Comparison of ENCODE assay signal across 17 cellular contexts in genomic region chr13:40017662-40018262, GRCh38.
A peak's percentile ranks its signal among the peaks of the same experiment; 100 is the strongest.
DNase-seq lines count a peak whose midpoint lies in the region; ATAC-seq, FAIRE-seq and TF ChIP-seq lines count a peak whose summit lies in the region.
"Had no signal": no experiment of that assay in that cellular context is flagged by ENCODE, and none has a peak within 500 bp of the region (broad histone marks: within the 10 kb centered on the region; RNA-seq: fewer than 3 reads in every experiment).

No MANE protein-coding gene starts in this region.

- CTCF ChIA-PET in H1 (lab: Charles Lee; ENCODE audit: partially characterized antibody): interaction anchor here (0.5 to 2.8 kb wide), 12 partner anchors 11 to 828 kb away, joined by 3 to 12 read pairs (median 3); no protein-coding TSS in a partner anchor

- TF ChIP-seq EP300 in H1 (IDR thresholded peaks at IDR 0.05; ENCODE audit: borderline replicate concordance in 1 of 2, low read depth in 2 of 2, low read length in 2 of 2): no peak

- H2BK5ac ChIP-seq in H1 (ENCODE audit: low read depth, low read length): no peak overlapping the region

- H3K27ac Mint-ChIP-seq in GM23338: 0 out of 2 replicates have a peak overlapping the region, but pooled peaks have one; percentile 19
- H3K27ac Mint-ChIP-seq: CD14-positive monocyte; CD8-positive, alpha-beta T cell had no signal

- H3K9ac ChIP-seq in OCI-LY1 (ENCODE audit: low read length): no peak overlapping the region
- H3K9ac ChIP-seq in H1 (replicated peaks in 1 of 4; ENCODE audit: extremely low read depth in 1 of 4, low read depth in 3 of 4, low read length in 3 of 4): no peak overlapping the region

- no peak overlapping the region for H3K4me3 Mint-ChIP-seq in GM23338
- H3K4me3 Mint-ChIP-seq: CD14-positive monocyte; CD8-positive, alpha-beta T cell had no signal

- H3K18ac ChIP-seq in H1 (ENCODE audit: extremely low read depth, low read length): no peak overlapping the region

- no peak overlapping the region for H2AK5ac ChIP-seq in H1 (ENCODE audit: low read depth, low read length)

- H3K79me1 ChIP-seq in H1 (ENCODE audit: low read depth, low read length): no peaks in the 10 kb centered on the region

- H4K20me1 ChIP-seq in GM23338 (replicated peaks; ENCODE audit: insufficient read depth) (no peaks in the 10 kb centered on the region), OCI-LY1 (ENCODE audit: insufficient read depth, low read length) (no peaks in the 10 kb centered on the region), H1 (replicated peaks in 1 of 2; ENCODE audit: control insufficient read depth in 1 of 2, insufficient read depth in 2 of 2, low read length in 2 of 2) (no peaks in the 10 kb centered on the region)

- H2BK12ac ChIP-seq in H1 (ENCODE audit: low read depth, low read length): no peak overlapping the region

- no peak for TF ChIP-seq POLR2A in H1 (IDR thresholded peaks at IDR 0.05; ENCODE audit: control extremely low read depth in 1 of 2, low read depth in 2 of 2, low read length in 2 of 2)

- H4K8ac ChIP-seq in H1 (ENCODE audit: extremely low read depth, insufficient read depth, low read length): no peak overlapping the region

- no peaks in the 10 kb centered on the region; the same call in 2 of the 3 replicates for H3K9me3 Mint-ChIP-seq in GM23338
- H3K9me3 Mint-ChIP-seq: CD8-positive, alpha-beta T cell had no signal

- H3F3A ChIP-seq in GM23338 (replicated peaks; ENCODE audit: low read depth) (no peaks in the 10 kb centered on the region), OCI-LY1 (ENCODE audit: insufficient read depth, low read length) (no peaks in the 10 kb centered on the region)

- H2BK20ac ChIP-seq in H1 (ENCODE audit: low read length): no peak overlapping the region

- H3K4ac ChIP-seq in H1 (replicated peaks; ENCODE audit: insufficient read length, low read depth, low read length): no peak overlapping the region

- H3K36me3 Mint-ChIP-seq in GM23338 (ENCODE audit: low read depth): no peaks in the 10 kb centered on the region
- H3K36me3 Mint-ChIP-seq: CD14-positive monocyte; CD8-positive, alpha-beta T cell had no signal

- no peaks in the 10 kb centered on the region for H3K79me2 ChIP-seq in GM23338 (replicated peaks; ENCODE audit: insufficient read depth)
- no peaks in the 10 kb centered on the region for H3K79me2 ChIP-seq in OCI-LY1 (ENCODE audit: insufficient read depth, low read length)
- no peaks in the 10 kb centered on the region for H3K79me2 ChIP-seq in H1 (ENCODE audit: control insufficient read depth in 1 of 2, insufficient read depth in 2 of 2, low read length in 2 of 2)

- no peaks in the 10 kb centered on the region for H3K4me1 ChIP-seq in GM23338 (ENCODE audit: insufficient read depth)
- H3K4me1 ChIP-seq in OCI-LY1 (ENCODE audit: insufficient read depth, low read length, severe bottlenecking): no peaks in the 10 kb centered on the region
- H3K4me1 ChIP-seq in H1 (replicated peaks in 1 of 4; ENCODE audit: control insufficient read depth in 3 of 4, insufficient read depth in 4 of 4, low read length in 3 of 4): no peaks in the 10 kb centered on the region; a peak in 1 of 7 replicates

- TF ChIP-seq CTCF in GM23338 (conservative IDR thresholded peaks at IDR 0.05; ENCODE audit: low read depth in 2 of 2) (peak in 1 of 2 experiments; percentile 39; a peak in 2 of 4 replicates), OCI-LY1 (IDR thresholded peaks at IDR 0.05; ENCODE audit: low read length) (peak; percentile 26; the same call in 1 of the 2 replicates), H1 (IDR thresholded peaks at IDR 0.05; ENCODE audit: control extremely low read depth in 1 of 3, insufficient read depth in 1 of 3, low read depth in 1 of 3, low read length in 3 of 3) (peak in 2 of 3 experiments; percentile 9 to 29; a peak in 2 of 4 replicates), GM13977 (IDR thresholded peaks at IDR 0.05; ENCODE audit: extremely low read depth, insufficient read depth, missing control alignments) (no peak)

- no peaks in the 10 kb centered on the region for H3K27me3 ChIP-seq in GM23338 (ENCODE audit: insufficient read depth)
- H3K27me3 ChIP-seq in OCI-LY1 (ENCODE audit: insufficient read depth, low read length): no peaks in the 10 kb centered on the region
- no peaks in the 10 kb centered on the region for H3K27me3 ChIP-seq in H1 (replicated peaks in 1 of 4; ENCODE audit: control insufficient read depth in 3 of 4, extremely low read depth in 1 of 4, insufficient read depth in 3 of 4, low read length in 3 of 4)

- no peak overlapping the region for H3K23ac ChIP-seq in H1 (ENCODE audit: insufficient read length)

- peak; percentile 83 for ATAC-seq in GM23338
- no peak for ATAC-seq in GM19452 (IDR thresholded peaks at IDR 0.05; ENCODE audit: unreplicated experiment)
- ATAC-seq in HG03159 (IDR thresholded peaks at IDR 0.05; ENCODE audit: unreplicated experiment): no peak
- ATAC-seq: CD8-positive, alpha-beta T cell had no signal

- H4K91ac ChIP-seq in H1 (replicated peaks; ENCODE audit: insufficient read length, low read length): no peak overlapping the region

- no peak for FAIRE-seq in H1 (lab: Jason Lieb, UNC)
- FAIRE-seq: GM12892, GM19239, H54 had no signal

- H2BK120ac ChIP-seq in H1 (replicated peaks; ENCODE audit: low read depth, low read length): no peak overlapping the region

- POLR2A ChIA-PET in H1 (lab: Charles Lee; ENCODE audit: partially characterized antibody): interaction anchor here (0.6 to 0.8 kb wide), 2 partner anchors 192 to 425 kb away, joined by 3 to 4 read pairs; no protein-coding TSS in a partner anchor

- H3K27ac ChIP-seq in GM23338 (ENCODE audit: low read depth): no peak overlapping the region
- no peak overlapping the region for H3K27ac ChIP-seq in OCI-LY1 (ENCODE audit: low read depth, low read length, poor library complexity, severe bottlenecking)
- H3K27ac ChIP-seq in H1 (ENCODE audit: low read depth, low read length): no peak overlapping the region
- H3K27ac ChIP-seq: 22Rv1 had no signal

- 58% methylated on average over 6 of the region's 6 CpGs; no CpG with 5 or more reads in 1 of the 2 experiments for WGBS in H1 (ENCODE audit: extremely low coverage in 1 of 2, insufficient coverage in 1 of 2, insufficient read length in 1 of 2, insufficient replicate concordance in 2 of 2, low coverage in 1 of 2, low lambda C conversion rate in 2 of 2, missing lambda C conversion rate in 1 of 2), 2 experiments

- H4K5ac ChIP-seq in H1 (ENCODE audit: insufficient read length, low read depth, low read length): no peak overlapping the region

- H3K4me2 ChIP-seq in GM23338 (no peak overlapping the region), OCI-LY1 (ENCODE audit: low read length) (no peak overlapping the region), H1 (ENCODE audit: insufficient read depth in 1 of 2, low read depth in 2 of 2, low read length in 2 of 2) (no peak overlapping the region)

- peak in 1 of 2 experiments; percentile 31; a peak in 1 of 4 replicates for TF ChIP-seq RAD21 in H1 (IDR thresholded peaks at IDR 0.05 in 1 of 2, conservative IDR thresholded peaks at IDR 0.05 in 1 of 2; ENCODE audit: low read depth in 2 of 2, low read length in 2 of 2)

- H3K36me3 ChIP-seq in GM23338 (ENCODE audit: insufficient read depth): no peaks in the 10 kb centered on the region
- H3K36me3 ChIP-seq in OCI-LY1 (ENCODE audit: insufficient read depth, low read length): no peaks in the 10 kb centered on the region
- H3K36me3 ChIP-seq in H1 (ENCODE audit: control insufficient read depth in 2 of 4, insufficient read depth in 4 of 4, low read length in 3 of 4): no peaks in the 10 kb centered on the region

- in situ Hi-C loops in GM13977 (cut with MboI; ENCODE audit: low pct_unique_long_range_greater_than_20kb, low sequenced_read_pairs, unreplicated experiment): no loop called here

- DNase-seq in GM23338 (ENCODE audit: low spot score) (peak; percentile 34), H1 (ENCODE audit: low read depth in 1 of 2, low spot score in 2 of 2) (no peak), left kidney (ENCODE audit: low read depth, low spot score) (peak; percentile 2), GM13977 (ENCODE audit: low spot score) (no peak), NOMO-1 treated with DMSO at 0.1 percent for 48 hours (lab: John Stamatoyannopoulos, UW; ENCODE audit: unreplicated experiment) (no peak)
- DNase-seq: CD8-positive, alpha-beta T cell; COR-L47; DND-41; GDM1 had no signal

- H3K27me3 Mint-ChIP-seq in GM23338 (ENCODE audit: insufficient read depth, low read depth, poor library complexity): peaks cover 1% of the 10 kb centered on the region

- H3K14ac ChIP-seq in H1 (ENCODE audit: insufficient read length): no peak overlapping the region

- H3K9me3 ChIP-seq in OCI-LY1 (ENCODE audit: low read length): no peaks in the 10 kb centered on the region
- no peaks in the 10 kb centered on the region for H3K9me3 ChIP-seq in H1 (ENCODE audit: insufficient read depth in 2 of 2, low read depth in 1 of 2, low read length in 1 of 2)

- H3K4me1 Mint-ChIP-seq in GM23338: peaks cover 7% of the 10 kb centered on the region
- H3K4me1 Mint-ChIP-seq: CD14-positive monocyte had no signal

- no peaks in the 10 kb centered on the region for H3K23me2 ChIP-seq in H1 (ENCODE audit: low read depth, low read length)

- H3K9me2 ChIP-seq in GM23338 (ENCODE audit: insufficient read depth) (no peaks in the 10 kb centered on the region), OCI-LY1 (ENCODE audit: low read depth, low read length) (no peaks in the 10 kb centered on the region)

- H2BK15ac ChIP-seq in H1 (ENCODE audit: low read length): no peak overlapping the region

- H3K56ac ChIP-seq in H1 (replicated peaks; ENCODE audit: insufficient read length, low read depth, low read length): no peak overlapping the region

- H2AFZ ChIP-seq in GM23338: peak overlapping the region; percentile 60
- 0 out of 2 replicates have a peak overlapping the region, but pooled peaks have one; percentile 20 for H2AFZ ChIP-seq in OCI-LY1 (ENCODE audit: low read length)
- peak overlapping the region; percentile 97 for H2AFZ ChIP-seq in H1 (ENCODE audit: low read length)

- no peak overlapping the region for H3K4me3 ChIP-seq in GM23338
- no peak overlapping the region for H3K4me3 ChIP-seq in OCI-LY1 (ENCODE audit: low read depth, low read length, poor library complexity, severe bottlenecking)
- no peak overlapping the region for H3K4me3 ChIP-seq in H1 (ENCODE audit: extremely low read depth in 1 of 4, insufficient read depth in 2 of 4, low read depth in 3 of 4, low read length in 4 of 4)

TF ChIP-seq in GM23338, 12 proteins besides CTCF, POLR2A, EP300 and RAD21 (continues in another document):
- no peak for TF ChIP-seq EZH2 (IDR thresholded peaks at IDR 0.05; ENCODE audit: low read depth, unreplicated experiment)
- TF ChIP-seq CREB1 (CRISPR knock-in tag; IDR thresholded peaks at IDR 0.05; ENCODE audit: low read depth): no peak

TF ChIP-seq in H1, 55 proteins besides CTCF, POLR2A, EP300 and RAD21 (continues in another document):
- TF ChIP-seq ZNF274 (IDR thresholded peaks at IDR 0.05; ENCODE audit: borderline replicate concordance, extremely low read depth, low read length): no peak
- TF ChIP-seq SIX5 (IDR thresholded peaks at IDR 0.05; ENCODE audit: low read depth, low read length): no peak
- TF ChIP-seq CBX5 (IDR thresholded peaks at IDR 0.05; ENCODE audit: low read depth, low read length): no peak
- no peak for TF ChIP-seq SIRT6 (IDR thresholded peaks at IDR 0.05; ENCODE audit: low read length)
- no peak for TF ChIP-seq KDM5A (IDR thresholded peaks at IDR 0.05; ENCODE audit: low read length)
- TF ChIP-seq GTF2F1 (IDR thresholded peaks at IDR 0.05; ENCODE audit: borderline replicate concordance, low read depth, low read length): no peak
- TF ChIP-seq SP1 (IDR thresholded peaks at IDR 0.05; ENCODE audit: low read depth, low read length): no peak

Comparison
In these comparisons a context has a peak if more than half of its experiments do, and no peak if none do; other contexts are left out.
1. DNase-seq: peak in GM23338 (single experiment) and left kidney (single experiment); none in H1 (0 of 2), GM13977 (single experiment) and NOMO-1 treated with DMSO at 0.1 percent for 48 hours (single experiment).
2. H2AFZ ChIP-seq: peak in every context shown above with its lines; median percentile 97 in H1; 60 in GM23338; 20 in OCI-LY1.